Comparison of ENCODE assay signal across 24 cellular contexts in genomic region chr5:116569999-116570398, GRCh38. TPM values are rescaled to one million over a fixed set of nuclear protein-coding genes. Genes with fewer than 3 reads are reported as not detected.
DNase-seq lines count a peak whose midpoint lies in the region; ATAC-seq, FAIRE-seq and TF ChIP-seq lines count a peak whose summit lies in the region.
"Had no signal": no experiment of that assay in that cellular context is flagged by ENCODE, and none has a peak within 500 bp of the region (broad histone marks: within the 10 kb centered on the region; RNA-seq: fewer than 3 reads in every experiment).

No MANE protein-coding gene starts in this region.

- no peak overlapping the region for H3K4me3 ChIP-seq in BLaER1 treated with 17β-estradiol and CSF1 and Interleukin-3, amounts not matched to agents 10 nM and 100 nM
- H3K4me3 ChIP-seq in Karpas-422 (ENCODE audit: low read length) (0 out of 2 replicates have a peak overlapping the region, but pooled peaks have one; percentile 14), H1 (ENCODE audit: extremely low read depth in 1 of 4, insufficient read depth in 2 of 4, low read depth in 3 of 4, low read length in 4 of 4) (peak overlapping the region; percentile 3 to 94 (median 53); a peak in 6 of 8 replicates), tibial artery (no peak overlapping the region)
- H3K4me3 ChIP-seq: sigmoid colon had no signal

- H3K23ac ChIP-seq in H1 (ENCODE audit: insufficient read length), result no peak overlapping the region

- H3K36me3 ChIP-seq in BLaER1 treated with 17β-estradiol and CSF1 and Interleukin-3, amounts not matched to agents 10 nM and 100 nM, result no peaks in the 10 kb centered on the region
- H3K36me3 ChIP-seq in Karpas-422 (ENCODE audit: insufficient read depth, low read length) (no peaks in the 10 kb centered on the region), H1 (ENCODE audit: control insufficient read depth in 2 of 4, insufficient read depth in 4 of 4, low read length in 3 of 4) (peaks cover 0 to 58% (median 0%) of the 10 kb centered on the region in 4 experiments; a peak in 2 of 8 replicates), tibial artery (no peaks in the 10 kb centered on the region)
- H3K36me3 ChIP-seq: sigmoid colon had no signal

- peaks cover 21% of the 10 kb centered on the region for H3K36me3 Mint-ChIP-seq in nephron (ENCODE audit: low read depth)
- H3K36me3 Mint-ChIP-seq: naive thymus-derived CD4-positive, alpha-beta T cell had no signal

- H3K9me3 Mint-ChIP-seq in nephron, result no peaks in the 10 kb centered on the region
- H3K9me3 Mint-ChIP-seq: activated CD4-positive, alpha-beta T cell treated with anti-CD3 and anti-CD28 coated beads, Interleukin-2, amount 10 ng/mL, durations not matched to agents 7 days and 5 days; T-helper 1 cell treated with Interleukin-12 subunit alpha and Interleukin-12 subunit beta and Interleukin-4 antibody, amounts not matched to agents 30 μg/mL and 1 μg/mL, for 36 hours had no signal

- H3K27ac ChIP-seq in BLaER1 treated with 17β-estradiol and CSF1 and Interleukin-3, amounts not matched to agents 10 nM and 100 nM, result peak overlapping the region in 1 of 11 experiments; percentile 45; a peak in 2 of 22 replicates
- no peak overlapping the region for H3K27ac ChIP-seq in Karpas-422 (ENCODE audit: low read length)
- no peak overlapping the region for H3K27ac ChIP-seq in H1 (ENCODE audit: low read depth, low read length)
- H3K27ac ChIP-seq in tibial artery, result no peak overlapping the region
- H3K27ac ChIP-seq: sigmoid colon had no signal

- H3K4ac ChIP-seq in H1 (replicated peaks; ENCODE audit: insufficient read length, low read depth, low read length), result no peak overlapping the region

- H4K5ac ChIP-seq in H1 (ENCODE audit: insufficient read length, low read depth, low read length), result no peak overlapping the region

- H2AFZ ChIP-seq in Karpas-422 (ENCODE audit: low read length) (no peak overlapping the region), H1 (ENCODE audit: low read length) (no peak overlapping the region)

- no peak overlapping the region for H3K56ac ChIP-seq in H1 (replicated peaks; ENCODE audit: insufficient read length, low read depth, low read length)

- no peak overlapping the region for H4K91ac ChIP-seq in H1 (replicated peaks; ENCODE audit: insufficient read length, low read length)

- no peaks in the 10 kb centered on the region for H3K79me1 ChIP-seq in H1 (ENCODE audit: low read depth, low read length)

- ATAC-seq in GM18502 (IDR thresholded peaks at IDR 0.05; ENCODE audit: poor library complexity, unreplicated experiment) (no peak), GM18517 (IDR thresholded peaks at IDR 0.05; ENCODE audit: unreplicated experiment) (no peak)
- ATAC-seq: esophagus mucosa; HCT116; naive thymus-derived CD4-positive, alpha-beta T cell; Panc1 had no signal

- peaks cover 0 to 41% (median 25%) of the 10 kb centered on the region in 11 experiments; a peak in 19 of 22 replicates for H4K20me1 ChIP-seq in BLaER1 treated with 17β-estradiol and CSF1 and Interleukin-3, amounts not matched to agents 10 nM and 100 nM
- H4K20me1 ChIP-seq in Karpas-422 (ENCODE audit: insufficient read depth, low read depth, low read length) (peaks cover 13% of the 10 kb centered on the region; the same call in 1 of the 2 replicates), H1 (replicated peaks in 1 of 2; ENCODE audit: control insufficient read depth in 1 of 2, insufficient read depth in 2 of 2, low read length in 2 of 2) (peaks cover 41 to 43% of the 10 kb centered on the region in 2 experiments)

- H2BK15ac ChIP-seq in H1 (ENCODE audit: low read length), result no peak overlapping the region

- H3K9ac ChIP-seq in BLaER1 treated with 17β-estradiol and CSF1 and Interleukin-3, amounts not matched to agents 10 nM and 100 nM, result no peak overlapping the region
- H3K9ac ChIP-seq in Karpas-422 (ENCODE audit: low read length), result no peak overlapping the region
- no peak overlapping the region for H3K9ac ChIP-seq in H1 (replicated peaks in 1 of 4; ENCODE audit: extremely low read depth in 1 of 4, low read depth in 3 of 4, low read length in 3 of 4)

- peak; percentile 81 for DNase-seq in Karpas-422
- DNase-seq in H1 (ENCODE audit: low read depth in 1 of 2, low spot score in 2 of 2), result no peak
- DNase-seq in NCI-H748 (lab: John Stamatoyannopoulos, UW; ENCODE audit: unreplicated experiment), result no peak
- no peak for DNase-seq in tibial artery
- DNase-seq: activated CD4-positive, alpha-beta T cell treated with anti-CD3 and anti-CD28 coated beads, Interleukin-2, amount 10 ng/mL, durations not matched to agents 7 days and 5 days; activated effector memory CD4-positive, alpha-beta T cell treated with Interleukin-2 at 50 U/mL for 16 hours; C1 segment of cervical spinal cord; effector CD8-positive, alpha-beta T cell; mesenchymal stem cell; naive thymus-derived CD4-positive, alpha-beta T cell; NCI-H1417; NCI-H446; NK-92 treated with Interleukin-12 subunit alpha and Interleukin-12 subunit beta, amount 100 ng/mL, for 24 hours; sigmoid colon had no signal

- peak overlapping the region; percentile 99 for H3K4me3 Mint-ChIP-seq in nephron
- H3K4me3 Mint-ChIP-seq: activated CD4-positive, alpha-beta T cell treated with anti-CD3 and anti-CD28 coated beads, Interleukin-2, amount 10 ng/mL, durations not matched to agents 7 days and 5 days; T-helper 1 cell treated with Interleukin-12 subunit alpha and Interleukin-12 subunit beta and Interleukin-4 antibody, amounts not matched to agents 30 μg/mL and 1 μg/mL, for 36 hours had no signal

- WGBS in H1 (ENCODE audit: extremely low coverage in 1 of 2, insufficient coverage in 1 of 2, insufficient read length in 1 of 2, insufficient replicate concordance in 2 of 2, low coverage in 1 of 2, low lambda C conversion rate in 2 of 2, missing lambda C conversion rate in 1 of 2), 2 experiments, result 76% methylated on average over 4 of the region's 4 CpGs; no CpG with 5 or more reads in 1 of the 2 experiments

- H3K79me2 ChIP-seq in Karpas-422 (ENCODE audit: low read length), result no peaks in the 10 kb centered on the region
- peaks cover 92 to 94% of the 10 kb centered on the region in 2 experiments for H3K79me2 ChIP-seq in H1 (ENCODE audit: control insufficient read depth in 1 of 2, insufficient read depth in 2 of 2, low read length in 2 of 2)

- H2AK5ac ChIP-seq in H1 (ENCODE audit: low read depth, low read length), result no peak overlapping the region

- H2BK12ac ChIP-seq in H1 (ENCODE audit: low read depth, low read length), result no peak overlapping the region

- no peak overlapping the region for H2BK5ac ChIP-seq in H1 (ENCODE audit: low read depth, low read length)

- no peaks in the 10 kb centered on the region for H3K27me3 Mint-ChIP-seq in nephron (ENCODE audit: low read depth)

- no peaks in the 10 kb centered on the region for H3K9me3 ChIP-seq in BLaER1 treated with 17β-estradiol and CSF1 and Interleukin-3, amounts not matched to agents 10 nM and 100 nM (replicated peaks in 1 of 11)
- no peaks in the 10 kb centered on the region for H3K9me3 ChIP-seq in Karpas-422 (ENCODE audit: low read length)
- no peaks in the 10 kb centered on the region for H3K9me3 ChIP-seq in H1 (ENCODE audit: insufficient read depth in 2 of 2, low read depth in 1 of 2, low read length in 1 of 2)
- no peaks in the 10 kb centered on the region for H3K9me3 ChIP-seq in tibial artery
- H3K9me3 ChIP-seq: sigmoid colon had no signal

- no peak for TF ChIP-seq EP300 in H1 (IDR thresholded peaks at IDR 0.05; ENCODE audit: borderline replicate concordance in 1 of 2, low read depth in 2 of 2, low read length in 2 of 2)

- intact Hi-C loops in tibial artery (cut with DNase I; ENCODE audit: low total_unique reads), result loop anchor here (10.0 kb wide), 1 partner anchor 195 kb away; no protein-coding TSS in a partner anchor

- peak overlapping the region in 9 of 11 experiments; percentile 11 to 85 (median 66); a peak in 18 of 22 replicates for H3K4me2 ChIP-seq in BLaER1 treated with 17β-estradiol and CSF1 and Interleukin-3, amounts not matched to agents 10 nM and 100 nM
- H3K4me2 ChIP-seq in Karpas-422 (ENCODE audit: low read depth, low read length, poor library complexity, severe bottlenecking) (peak overlapping the region; percentile 47), H1 (ENCODE audit: insufficient read depth in 1 of 2, low read depth in 2 of 2, low read length in 2 of 2) (peak overlapping the region; percentile 80 to 86)

- TF ChIP-seq CTCF in H1 (IDR thresholded peaks at IDR 0.05; ENCODE audit: control extremely low read depth in 1 of 3, insufficient read depth in 1 of 3, low read depth in 1 of 3, low read length in 3 of 3) (no peak), nephron (IDR thresholded peaks at IDR 0.05; ENCODE audit: unreplicated experiment in 3 of 3) (no peak), tibial artery (IDR thresholded peaks at IDR 0.05) (no peak)

- peaks cover 3% of the 10 kb centered on the region for H3K23me2 ChIP-seq in H1 (ENCODE audit: low read depth, low read length)

- POLR2A ChIA-PET in H1 (lab: Charles Lee; ENCODE audit: partially characterized antibody), result interaction anchor here (0.9 to 2.7 kb wide), 5 partner anchors 11 to 208 kb away, joined by 3 to 10 read pairs (median 4); no protein-coding TSS in a partner anchor

- no peak overlapping the region for H2BK20ac ChIP-seq in H1 (ENCODE audit: low read length)

- no peak for TF ChIP-seq POLR2A in H1 (IDR thresholded peaks at IDR 0.05; ENCODE audit: control extremely low read depth in 1 of 2, low read depth in 2 of 2, low read length in 2 of 2)

- FAIRE-seq in H1 (lab: Jason Lieb, UNC), result no peak
- FAIRE-seq: frontal cortex, urothelium cell line had no signal

- H4K8ac ChIP-seq in H1 (ENCODE audit: extremely low read depth, insufficient read depth, low read length), result no peak overlapping the region

- no peaks in the 10 kb centered on the region for H3K9me2 ChIP-seq in Karpas-422 (replicated peaks; ENCODE audit: insufficient read depth, low read length)

- no peak overlapping the region for H3K14ac ChIP-seq in H1 (ENCODE audit: insufficient read length)

- peak overlapping the region; percentile 18 to 98 (median 25) for H3K27ac Mint-ChIP-seq in nephron
- H3K27ac Mint-ChIP-seq: activated CD4-positive, alpha-beta T cell treated with anti-CD3 and anti-CD28 coated beads, Interleukin-2, amount 10 ng/mL, durations not matched to agents 7 days and 5 days; naive thymus-derived CD4-positive, alpha-beta T cell; T-helper 1 cell treated with Interleukin-12 subunit alpha and Interleukin-12 subunit beta and Interleukin-4 antibody, amounts not matched to agents 30 μg/mL and 1 μg/mL, for 36 hours had no signal

- peaks cover 61% of the 10 kb centered on the region for H3K4me1 Mint-ChIP-seq in nephron

- H3K4me1 ChIP-seq in BLaER1 treated with 17β-estradiol and CSF1 and Interleukin-3, amounts not matched to agents 10 nM and 100 nM, result peaks cover 24 to 62% (median 52%) of the 10 kb centered on the region in 10 experiments
- H3K4me1 ChIP-seq in Karpas-422 (ENCODE audit: low read length) (peaks cover 34% of the 10 kb centered on the region), H1 (replicated peaks in 1 of 4; ENCODE audit: control insufficient read depth in 3 of 4, insufficient read depth in 4 of 4, low read length in 3 of 4) (peaks cover 2 to 23% (median 19%) of the 10 kb centered on the region in 4 experiments; a peak in 6 of 7 replicates), tibial artery (peaks cover 0 to 31% (median 25%) of the 10 kb centered on the region in 4 donors)

- H3K27me3 ChIP-seq in BLaER1 treated with 17β-estradiol and CSF1 and Interleukin-3, amounts not matched to agents 10 nM and 100 nM, result peaks cover 52 to 93% (median 67%) of the 10 kb centered on the region in 11 experiments
- H3K27me3 ChIP-seq in Karpas-422 (ENCODE audit: low read length) (no peaks in the 10 kb centered on the region; the same call in 1 of the 2 replicates), H1 (replicated peaks in 1 of 4; ENCODE audit: control insufficient read depth in 3 of 4, extremely low read depth in 1 of 4, insufficient read depth in 3 of 4, low read length in 3 of 4) (no peaks in the 10 kb centered on the region), tibial artery (peaks cover 0 to 42% of the 10 kb centered on the region in 2 donors)
- H3K27me3 ChIP-seq: sigmoid colon had no signal

- TF ChIP-seq RAD21 in H1 (IDR thresholded peaks at IDR 0.05 in 1 of 2, conservative IDR thresholded peaks at IDR 0.05 in 1 of 2; ENCODE audit: low read depth in 2 of 2, low read length in 2 of 2), result no peak

- H2BK120ac ChIP-seq in H1 (replicated peaks; ENCODE audit: low read depth, low read length), result no peak overlapping the region

- H3K18ac ChIP-seq in H1 (ENCODE audit: extremely low read depth, low read length), result no peak overlapping the region

- CTCF ChIA-PET in H1 (lab: Charles Lee; ENCODE audit: partially characterized antibody), result interaction anchor here (0.8 to 2.0 kb wide), 3 partner anchors 10 to 64 kb away, joined by 3 to 6 read pairs (median 6); no protein-coding TSS in a partner anchor

RNA-seq across cellular contexts. Expression of gene SEMA6A, which starts 4.6 kb away (rescaled TPM):
- total RNA-seq in Karpas-422 (2014; rRNA removed; shearing (Covaris generic); ENCODE audit: low replicate concordance), result not detected in 2 replicates
- 260 and 277 TPM in 2 replicates for total RNA-seq in H1 (2021; fragmentation: NEBNext Ultra II Directional; extraction: Animal tissue kit (Norgen Biotek cat#: 25700))
- polyA plus RNA-seq in H1 (2011; rRNA removed), result 78.3 and 122 TPM in 2 replicates
- 94.2 TPM for polyA plus RNA-seq in H1 (2011; cell fraction: cytosol; rRNA removed)
- 201 TPM for polyA plus RNA-seq in H1 (2011; cell fraction: nucleus; rRNA removed)
- polyA plus RNA-seq in H1 (2012, experiment 1 of 2), result 134 to 170 TPM (median 158 TPM) in 4 replicates
- polyA plus RNA-seq in H1 (2012, experiment 2 of 2), result 17.8 TPM
- polyA plus RNA-seq in H1 (2013, experiment 1 of 2), result 452 TPM
- 483 TPM for polyA plus RNA-seq in H1 (2013, experiment 2 of 2)
- 166 and 205 TPM in 2 replicates for polyA minus RNA-seq in H1 (2011; rRNA and poly(A)+ RNA removed)
- polyA minus RNA-seq in H1 (2011; cell fraction: cytosol; rRNA and poly(A)+ RNA removed), result 219 TPM
- 424 TPM for polyA minus RNA-seq in H1 (2011; cell fraction: nucleus; rRNA and poly(A)+ RNA removed)
- total RNA-seq: activated CD4-positive, alpha-beta T cell treated with anti-CD3 and anti-CD28 coated beads, Interleukin-2, amount 10 ng/mL, durations not matched to agents 7 days and 5 days; naive thymus-derived CD4-positive, alpha-beta T cell had no signal

Comparison
In these comparisons a context has a peak if more than half of its experiments do, and no peak if none do; other contexts are left out.
1. H3K4me3 ChIP-seq: peak in Karpas-422 (single experiment) and H1 (4 of 4); none in BLaER1 treated with 17β-estradiol and CSF1 and Interleukin-3, amounts not matched to agents 10 nM and 100 nM (0 of 10) and tibial artery (0 of 2).
2. RNA of gene SEMA6A, which starts 4.6 kb away (total RNA-seq): 260 to 277 TPM in H1; not detected in Karpas-422; every median in the first group is over 100 times any median in the second.
3. Peak in every context shown above with its lines, with median percentiles within 50 percentile points of each other: H3K4me2 ChIP-seq.